In the genomic region with DNA sequence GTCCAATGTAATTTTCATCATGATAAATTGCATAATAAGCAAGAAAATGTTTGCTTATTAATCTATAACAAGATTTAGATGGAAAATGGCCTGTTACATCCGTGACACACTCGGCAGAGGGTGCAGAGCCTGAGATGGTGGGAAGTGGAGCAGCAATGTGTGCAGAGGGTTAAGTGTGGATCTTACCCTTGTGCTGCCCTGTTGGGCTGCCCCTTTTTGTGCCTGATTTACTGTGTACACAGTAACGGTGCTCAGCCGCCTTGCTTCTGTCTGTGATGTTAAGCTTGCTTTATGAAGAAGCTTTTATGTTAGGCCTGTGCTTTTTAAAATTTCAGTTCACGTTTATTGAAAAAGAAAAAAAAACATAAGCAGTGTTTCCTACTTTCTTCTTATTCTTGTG, we compare ENCODE assay signal across 37 cellular contexts.
"Had no signal": no experiment of that assay in that cellular context is flagged by ENCODE, and none has a peak within 500 bp of the region (broad histone marks: within the 10 kb centered on the region; RNA-seq: fewer than 3 reads in every experiment).

No MANE protein-coding gene starts in this region.

- H3K27me3 Mint-ChIP-seq: activated CD4-positive, alpha-beta memory T cell treated with anti-CD3 and anti-CD28 coated beads, Interleukin-2, amount 10 ng/mL, durations not matched to agents 7 days and 5 days; activated CD4-positive, alpha-beta T cell treated with anti-CD3 and anti-CD28 coated beads for 36 hours; activated CD4-positive, alpha-beta T cell treated with anti-CD3 and anti-CD28 coated beads, Interleukin-2, amount 10 ng/mL, durations not matched to agents 7 days and 5 days; activated CD8-positive, alpha-beta memory T cell treated with anti-CD3 and anti-CD28 coated beads, Interleukin-2, amount 10 ng/mL, durations not matched to agents 7 days and 5 days; activated naive CD4-positive, alpha-beta T cell treated with anti-CD3 and anti-CD28 coated beads, Interleukin-2, amount 10 ng/mL, durations not matched to agents 7 days and 5 days; activated naive CD4-positive, alpha-beta T cell treated with anti-CD3 and anti-CD28 coated beads, Interleukin-2, amount 50 U/mL, for 24 hours; activated naive CD8-positive, alpha-beta T cell; activated naive CD8-positive, alpha-beta T cell treated with anti-CD3 and anti-CD28 coated beads, Interleukin-2, amount 10 ng/mL, durations not matched to agents 7 days and 5 days; activated naive CD8-positive, alpha-beta T cell treated with anti-CD3 and anti-CD28 coated beads, Interleukin-2, amount 50 U/mL, for 24 hours; activated T-cell treated with anti-CD3 and anti-CD28 coated beads, Interleukin-2, amount 50 U/mL, for 24 hours; brain; central memory CD8-positive, alpha-beta T cell; T-helper 17 cell had no signal

- H3K4me3 ChIP-seq: ascending aorta, cardiac muscle cell had no signal

- H3K4me3 Mint-ChIP-seq: activated CD4-positive, alpha-beta memory T cell treated with anti-CD3 and anti-CD28 coated beads, Interleukin-2, amount 10 ng/mL, durations not matched to agents 7 days and 5 days; activated CD4-positive, alpha-beta T cell treated with anti-CD3 and anti-CD28 coated beads for 36 hours; activated CD4-positive, alpha-beta T cell treated with anti-CD3 and anti-CD28 coated beads, Interleukin-2, amount 10 ng/mL, durations not matched to agents 7 days and 5 days; activated CD8-positive, alpha-beta memory T cell treated with anti-CD3 and anti-CD28 coated beads, Interleukin-2, amount 10 ng/mL, durations not matched to agents 7 days and 5 days; activated CD8-positive, alpha-beta T cell treated with anti-CD3 and anti-CD28 coated beads, Interleukin-2, amount 10 ng/mL, durations not matched to agents 7 days and 5 days; activated naive CD4-positive, alpha-beta T cell treated with anti-CD3 and anti-CD28 coated beads, Interleukin-2, amount 10 ng/mL, durations not matched to agents 7 days and 5 days; activated naive CD4-positive, alpha-beta T cell treated with anti-CD3 and anti-CD28 coated beads, Interleukin-2, amount 50 U/mL, for 24 hours; activated naive CD8-positive, alpha-beta T cell; activated naive CD8-positive, alpha-beta T cell treated with anti-CD3 and anti-CD28 coated beads, Interleukin-2, amount 10 ng/mL, durations not matched to agents 7 days and 5 days; activated naive CD8-positive, alpha-beta T cell treated with anti-CD3 and anti-CD28 coated beads, Interleukin-2, amount 50 U/mL, for 24 hours; activated T-cell treated with anti-CD3 and anti-CD28 coated beads, Interleukin-2, amount 50 U/mL, for 24 hours; brain; central memory CD8-positive, alpha-beta T cell; T-helper 17 cell; T-helper 2 cell treated with Interferon-gamma antibody and Interleukin-4, amounts not matched to agents 5 μg/mL and 100 μg/mL, for 36 hours; WTC11 had no signal

- H3K27ac Mint-ChIP-seq: activated CD4-positive, alpha-beta memory T cell treated with anti-CD3 and anti-CD28 coated beads, Interleukin-2, amount 10 ng/mL, durations not matched to agents 7 days and 5 days; activated CD4-positive, alpha-beta T cell treated with anti-CD3 and anti-CD28 coated beads for 36 hours; activated CD4-positive, alpha-beta T cell treated with anti-CD3 and anti-CD28 coated beads, Interleukin-2, amount 10 ng/mL, durations not matched to agents 7 days and 5 days; activated CD8-positive, alpha-beta memory T cell treated with anti-CD3 and anti-CD28 coated beads, Interleukin-2, amount 10 ng/mL, durations not matched to agents 7 days and 5 days; activated CD8-positive, alpha-beta T cell treated with anti-CD3 and anti-CD28 coated beads, Interleukin-2, amount 10 ng/mL, durations not matched to agents 7 days and 5 days; activated naive CD4-positive, alpha-beta T cell treated with anti-CD3 and anti-CD28 coated beads, Interleukin-2, amount 10 ng/mL, durations not matched to agents 7 days and 5 days; activated naive CD4-positive, alpha-beta T cell treated with anti-CD3 and anti-CD28 coated beads, Interleukin-2, amount 50 U/mL, for 24 hours; activated naive CD8-positive, alpha-beta T cell; activated naive CD8-positive, alpha-beta T cell treated with anti-CD3 and anti-CD28 coated beads, Interleukin-2, amount 10 ng/mL, durations not matched to agents 7 days and 5 days; activated naive CD8-positive, alpha-beta T cell treated with anti-CD3 and anti-CD28 coated beads, Interleukin-2, amount 50 U/mL, for 24 hours; activated T-cell treated with anti-CD3 and anti-CD28 coated beads, Interleukin-2, amount 50 U/mL, for 24 hours; activated T-helper 2 cell treated with anti-CD3 and anti-CD28 coated beads, Interferon-gamma antibody, Interleukin-2, Interleukin-4, amounts not matched to agents 10 μg/mL and 5 μg/mL and 100 μg/mL, durations not matched to agents 14 hours and 24 hours and 36 hours; brain; T-helper 2 cell treated with Interferon-gamma antibody and Interleukin-4, amounts not matched to agents 5 μg/mL and 100 μg/mL, for 36 hours; WTC11 had no signal

- H3K36me3 ChIP-seq: cardiac muscle cell, WERI-Rb-1 had no signal

- H3K27me3 ChIP-seq: ascending aorta, cardiac muscle cell had no signal

- H3K9me3 ChIP-seq: ascending aorta had no signal

- H3K4me1 ChIP-seq: ascending aorta had no signal

- ATAC-seq: activated CD4-positive, alpha-beta T cell treated with anti-CD3 and anti-CD28 coated beads for 36 hours; activated CD4-positive, CD25-positive, alpha-beta regulatory T cell treated with anti-CD3 and anti-CD28 coated beads, Interleukin-2, amount 50 U/mL, for 24 hours; activated CD8-positive, alpha-beta memory T cell treated with anti-CD3 and anti-CD28 coated beads, Interleukin-2, amount 10 ng/mL, durations not matched to agents 7 days and 5 days; activated CD8-positive, alpha-beta T cell treated with anti-CD3 and anti-CD28 coated beads, Interleukin-2, amount 10 ng/mL, durations not matched to agents 7 days and 5 days; activated naive CD8-positive, alpha-beta T cell treated with anti-CD3 and anti-CD28 coated beads, Interleukin-2, amount 50 U/mL, for 24 hours; T-helper 17 cell; WTC11 had no signal

- DNase-seq: activated CD4-positive, alpha-beta memory T cell treated with anti-CD3 and anti-CD28 coated beads, Interleukin-2, amount 10 ng/mL, durations not matched to agents 7 days and 5 days; activated CD4-positive, alpha-beta T cell treated with anti-CD3 and anti-CD28 coated beads for 1 hour; activated CD4-positive, alpha-beta T cell treated with anti-CD3 and anti-CD28 coated beads for 36 hours; activated CD4-positive, alpha-beta T cell treated with anti-CD3 and anti-CD28 coated beads for 48 hours; activated CD4-positive, alpha-beta T cell treated with anti-CD3 and anti-CD28 coated beads, Interleukin-2, amount 10 ng/mL, durations not matched to agents 7 days and 5 days; activated CD4-positive, alpha-beta T cell treated with anti-CD3 and anti-CD28 coated beads, Interleukin-2, amount 50 U/mL, for 48 hours; activated CD4-positive, CD25-positive, alpha-beta regulatory T cell; activated CD8-positive, alpha-beta memory T cell treated with anti-CD3 and anti-CD28 coated beads for 24 hours; activated CD8-positive, alpha-beta memory T cell treated with anti-CD3 and anti-CD28 coated beads, Interleukin-2, amount 10 ng/mL, durations not matched to agents 7 days and 5 days; activated CD8-positive, alpha-beta memory T cell treated with anti-CD3 and anti-CD28 coated beads, Interleukin-2, amount 50 U/mL, for 48 hours; activated CD8-positive, alpha-beta T cell treated with anti-CD3 and anti-CD28 coated beads, Interleukin-2, amount 10 ng/mL, durations not matched to agents 7 days and 5 days; activated effector memory CD4-positive, alpha-beta T cell treated with Interleukin-2 at 50 U/mL for 16 hours; activated gamma-delta T cell; activated naive CD4-positive, alpha-beta T cell treated with anti-CD3 and anti-CD28 coated beads, Interleukin-2, amount 10 ng/mL, durations not matched to agents 7 days and 5 days; activated naive CD4-positive, alpha-beta T cell treated with Interleukin-2 at 50 U/mL for 16 hours; activated naive CD8-positive, alpha-beta T cell treated with anti-CD3 and anti-CD28 coated beads, Interleukin-2, amount 10 ng/mL, durations not matched to agents 7 days and 5 days; activated naive CD8-positive, alpha-beta T cell treated with anti-CD3 and anti-CD28 coated beads, Interleukin-2, amount 50 U/mL, for 24 hours; activated T-cell treated with anti-CD3 and anti-CD28 coated beads, Interleukin-2, amount 50 U/mL, for 24 hours; activated T-cell treated with anti-CD3 and anti-CD28 coated beads, Interleukin-2, amount 50 U/mL, for 48 hours; amygdala; anterior cingulate cortex; caudate nucleus; cerebellar nuclear complex; T-helper 17 cell; T-helper 9 cell; WERI-Rb-1 had no signal

- FAIRE-seq: bronchial epithelial cell had no signal

- H3K9me3 Mint-ChIP-seq: activated CD4-positive, alpha-beta memory T cell treated with anti-CD3 and anti-CD28 coated beads, Interleukin-2, amount 10 ng/mL, durations not matched to agents 7 days and 5 days; activated CD4-positive, alpha-beta T cell treated with anti-CD3 and anti-CD28 coated beads, Interleukin-2, amount 10 ng/mL, durations not matched to agents 7 days and 5 days; activated naive CD4-positive, alpha-beta T cell treated with anti-CD3 and anti-CD28 coated beads, Interleukin-2, amount 10 ng/mL, durations not matched to agents 7 days and 5 days; activated naive CD4-positive, alpha-beta T cell treated with anti-CD3 and anti-CD28 coated beads, Interleukin-2, amount 50 U/mL, for 24 hours; activated naive CD8-positive, alpha-beta T cell treated with anti-CD3 and anti-CD28 coated beads, Interleukin-2, amount 10 ng/mL, durations not matched to agents 7 days and 5 days; activated naive CD8-positive, alpha-beta T cell treated with anti-CD3 and anti-CD28 coated beads, Interleukin-2, amount 50 U/mL, for 24 hours; activated T-cell treated with anti-CD3 and anti-CD28 coated beads, Interleukin-2, amount 50 U/mL, for 24 hours; activated T-helper 2 cell treated with anti-CD3 and anti-CD28 coated beads, Interferon-gamma antibody, Interleukin-2, Interleukin-4, amounts not matched to agents 10 μg/mL and 5 μg/mL and 100 μg/mL, durations not matched to agents 14 hours and 24 hours and 36 hours; brain; central memory CD8-positive, alpha-beta T cell; T-helper 2 cell treated with Interferon-gamma antibody and Interleukin-4, amounts not matched to agents 5 μg/mL and 100 μg/mL, for 36 hours; WTC11 had no signal

- H3K27ac ChIP-seq: ascending aorta, cardiac muscle cell, WERI-Rb-1 had no signal

- H3K36me3 Mint-ChIP-seq: WTC11 had no signal

- H3K4me1 Mint-ChIP-seq: activated naive CD4-positive, alpha-beta T cell treated with anti-CD3 and anti-CD28 coated beads, Interleukin-2, amount 50 U/mL, for 24 hours had no signal
